In the genomic region with DNA sequence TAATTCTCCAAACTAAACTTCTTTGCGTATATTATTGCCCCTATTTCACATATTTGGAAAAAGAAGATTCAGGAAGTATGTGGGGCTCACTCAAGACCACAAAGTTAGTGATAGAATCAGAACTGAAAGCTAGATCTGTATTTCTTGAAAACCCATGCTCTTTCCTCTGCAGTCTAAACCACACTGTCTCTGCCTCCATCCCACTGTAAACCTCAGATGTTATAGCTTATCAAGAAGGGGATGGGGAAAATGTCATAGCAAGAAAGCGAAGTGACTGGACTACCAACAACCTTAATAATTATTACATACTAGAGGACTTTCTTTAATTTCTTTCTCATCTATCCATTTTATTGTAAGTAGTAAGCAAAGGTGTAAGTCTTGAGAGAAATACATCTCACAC, we compare ENCODE assay signal across 8 cellular contexts.
DNase-seq lines count a peak whose midpoint lies in the region; ATAC-seq lines count a peak whose summit lies in the region.

No MANE protein-coding gene starts in this region.

- no peaks in the 10 kb centered on the region for H3K9me3 Mint-ChIP-seq in naive B cell

- H3K27me3 Mint-ChIP-seq in naive B cell = no peaks in the 10 kb centered on the region

- in situ Hi-C loops in KBM-7 (cut with MboI; ENCODE audit: low pct_unique_long_range_greater_than_20kb, low sequenced_read_pairs) = no loop called here

- no peaks in the 10 kb centered on the region for H3K36me3 Mint-ChIP-seq in naive B cell

- peaks cover 64 to 79% (median 78%) of the 10 kb centered on the region in 3 donors for H3K4me1 Mint-ChIP-seq in naive B cell

- DNase-seq in KBM-7 (peak; percentile 51), naive B cell (no peak), GM19238 (ENCODE audit: insufficient read length, low spot score) (no peak), NCI-H2081 treated with DMSO at 0.1 percent for 48 hours (lab: John Stamatoyannopoulos, UW) (no peak), germinal center (ENCODE audit: low spot score) (no peak), left colon (no peak)

- peak overlapping the region in 2 of 8 donors; percentile 31 to 34 for H3K4me3 Mint-ChIP-seq in naive B cell

- intact Hi-C loops in left colon (cut with DNase I, micrococcal nuclease) = no loop called here

- peak overlapping the region in 4 of 6 donors; percentile 45 to 88 (median 72) for H3K27ac Mint-ChIP-seq in naive B cell

- ATAC-seq in GM18867 (IDR thresholded peaks at IDR 0.05; ENCODE audit: unreplicated experiment) (peak; percentile 80), GM21717 (IDR thresholded peaks at IDR 0.05; ENCODE audit: unreplicated experiment) (peak; percentile 82), naive B cell (ENCODE audit: low read depth in 2 of 2) (peak; percentile 57 to 63), left colon (no peak)
